Comparison of ENCODE assay signal across 20 cellular contexts in genomic region chr1:93813076-93813475, GRCh38.
DNase-seq lines count a peak whose midpoint lies in the region; ATAC-seq, FAIRE-seq and TF ChIP-seq lines count a peak whose summit lies in the region.
"Had no signal": no experiment of that assay in that cellular context is flagged by ENCODE, and none has a peak within 500 bp of the region (broad histone marks: within the 10 kb centered on the region; RNA-seq: fewer than 3 reads in every experiment).

No MANE protein-coding gene starts in this region.

- intact Hi-C loops in HepG2 (cut with micrococcal nuclease; ENCODE audit: unreplicated experiment) (loop anchor here (1.0 to 5.0 kb wide), 2 partner anchors 56 to 133 kb away; no protein-coding TSS in a partner anchor), sigmoid colon (cut with DNase I) (loop anchor here (2.0 kb wide), 1 partner anchor 132 kb away; the partner anchor contains the start of gene BCAR3)

- DNase-seq in bronchial epithelial cell (ENCODE audit: low read depth) (peak; percentile 62), HepG2 (ENCODE audit: low spot score) (peak; percentile 40), ureter (ENCODE audit: low spot score) (no peak), 8988T (no peak), sigmoid colon (no peak)
- DNase-seq: activated CD4-positive, alpha-beta memory T cell treated with anti-CD3 and anti-CD28 coated beads, Interleukin-2, amount 10 ng/mL, durations not matched to agents 7 days and 5 days; activated naive CD8-positive, alpha-beta T cell treated with anti-CD3 and anti-CD28 coated beads, Interleukin-2, amount 10 ng/mL, durations not matched to agents 7 days and 5 days; activated T-cell treated with anti-CD3 and anti-CD28 coated beads, Interleukin-2, amount 50 U/mL, for 72 hours; central memory CD4-positive, alpha-beta T cell; EL; HCEC 1CT; NCI-H1417 treated with DMSO at 0.1 percent for 48 hours; NCI-H345; stimulated activated CD4-positive, alpha-beta T cell treated with anti-CD3 and anti-CD28 coated beads, Interleukin-4, amount 100 ng/mL, for 4 hours had no signal

- no peak overlapping the region; the same call in 1 of the 2 replicates for H3K4me2 ChIP-seq in HepG2 (ENCODE audit: low read depth, low read length)
- H3K4me2 ChIP-seq: KMS-11 had no signal

- H3K4me3 ChIP-seq in ACC112 (ENCODE audit: low read depth, low read length) = no peak overlapping the region
- no peak overlapping the region for H3K4me3 ChIP-seq in bronchial epithelial cell (ENCODE audit: low read depth, low read length)
- H3K4me3 ChIP-seq in HepG2 (replicated peaks in 1 of 3; ENCODE audit: insufficient read depth in 1 of 3, low read depth in 2 of 3, low read length in 3 of 3) = no peak overlapping the region
- no peak overlapping the region for H3K4me3 ChIP-seq in sigmoid colon
- H3K4me3 ChIP-seq: tibial nerve had no signal

- H3K79me2 ChIP-seq in ACC112 (ENCODE audit: control insufficient read depth, insufficient read depth, low read length, unreplicated experiment) (no peaks in the 10 kb centered on the region), HepG2 (ENCODE audit: insufficient read depth, low read length) (no peaks in the 10 kb centered on the region)

- WGBS in HepG2 (ENCODE audit: low lambda C conversion rate) = 28% methylated on average over 2 of the region's 2 CpGs
- 63 to 87% methylated on average over 2 of the region's 2 CpGs for WGBS in sigmoid colon, 2 donors

- H3K4me1 ChIP-seq in ACC112 (ENCODE audit: control insufficient read depth, insufficient read depth, low read length, unreplicated experiment) (peaks cover 50% of the 10 kb centered on the region), HepG2 (ENCODE audit: insufficient read depth, low read length) (peaks cover 30% of the 10 kb centered on the region), sigmoid colon (peaks cover 0 to 20% (median 16%) of the 10 kb centered on the region in 4 donors)

- TF ChIP-seq POLR2A in HepG2 (IDR thresholded peaks at IDR 0.05; ENCODE audit: insufficient read depth in 1 of 2, low read depth in 2 of 2, low read length in 2 of 2) (no peak), sigmoid colon (IDR thresholded peaks at IDR 0.05) (no peak)

- H2AFZ ChIP-seq in ACC112 (ENCODE audit: low read length, unreplicated experiment) (peak overlapping the region; percentile 37), HepG2 (ENCODE audit: low read length) (peak overlapping the region; percentile 37)

- TF ChIP-seq CTCF in bronchial epithelial cell (IDR thresholded peaks at IDR 0.05; ENCODE audit: insufficient read depth, low read length, severe bottlenecking) (no peak), HepG2 (CRISPR knock-in tag; IDR thresholded peaks at IDR 0.05) (peak; percentile 48), sigmoid colon (IDR thresholded peaks at IDR 0.05) (no peak)

- H3K36me3 ChIP-seq in ACC112 (ENCODE audit: insufficient read depth, low read length) = no peaks in the 10 kb centered on the region
- H3K36me3 ChIP-seq in bronchial epithelial cell (ENCODE audit: control insufficient read depth, insufficient read depth, low read length) = no peaks in the 10 kb centered on the region
- no peaks in the 10 kb centered on the region for H3K36me3 ChIP-seq in HepG2 (replicated peaks in 1 of 2; ENCODE audit: control insufficient read depth in 1 of 2, insufficient read depth in 2 of 2, low read length in 2 of 2)
- H3K36me3 ChIP-seq in sigmoid colon = no peaks in the 10 kb centered on the region
- H3K36me3 ChIP-seq: tibial nerve had no signal

- no peaks in the 10 kb centered on the region for H3K27me3 ChIP-seq in ACC112 (ENCODE audit: insufficient read depth, low read length)
- H3K27me3 ChIP-seq in bronchial epithelial cell (ENCODE audit: control insufficient read depth, insufficient read depth, low read length) = no peaks in the 10 kb centered on the region
- no peaks in the 10 kb centered on the region for H3K27me3 ChIP-seq in HepG2 (ENCODE audit: control insufficient read depth in 1 of 2, insufficient read depth in 2 of 2, low read length in 2 of 2)
- H3K27me3 ChIP-seq in sigmoid colon = no peaks in the 10 kb centered on the region
- H3K27me3 ChIP-seq: tibial nerve had no signal

- no peak overlapping the region for H3K9ac ChIP-seq in HepG2 (ENCODE audit: insufficient read depth, low read depth, low read length)
- H3K9ac ChIP-seq: KMS-11 had no signal

- FAIRE-seq in bronchial epithelial cell (lab: Jason Lieb, UNC) (no peak), HepG2 (lab: Jason Lieb, UNC) (peak; percentile 65)

- TF ChIP-seq EP300 in Ishikawa (IDR thresholded peaks at IDR 0.05; ENCODE audit: borderline replicate concordance) (no peak), HepG2 (IDR thresholded peaks at IDR 0.05; ENCODE audit: low read depth in 2 of 2, low read length in 2 of 2) (peak in 1 of 2 experiments; percentile 14; a peak in 1 of 4 replicates), HepG2 (CRISPR knock-in tag; IDR thresholded peaks at IDR 0.05; ENCODE audit: borderline replicate concordance) (no peak), sigmoid colon (IDR thresholded peaks at IDR 0.05) (no peak)

- ATAC-seq in HepG2 (peak; percentile 73), HG03108 (IDR thresholded peaks at IDR 0.05; ENCODE audit: unreplicated experiment) (no peak)
- ATAC-seq: activated T-cell treated with anti-CD3 and anti-CD28 coated beads, Interleukin-2, amount 50 U/mL, for 72 hours had no signal

- no peaks in the 10 kb centered on the region for H4K20me1 ChIP-seq in HepG2 (ENCODE audit: insufficient read depth, low read length)

- in situ Hi-C loops in HepG2 (cut with HindIII; ENCODE audit: extremely low pct_ligation_motif_present, low pct_unique_long_range_greater_than_20kb) = loop anchor here (5.0 kb wide), 1 partner anchor 186 kb away; no protein-coding TSS in a partner anchor

- POLR2A ChIA-PET in HepG2 (lab: Yijun Ruan, JAX) = interaction anchor here (0.7 to 2.7 kb wide), 8 partner anchors 15 to 196 kb away, joined by 3 to 11 read pairs (median 4); no protein-coding TSS in a partner anchor

- no TSS peak for BruUV-seq in HepG2 (replicated peaks; lab: Mats Ljungman, UMichigan)

- H3K9me3 ChIP-seq in HepG2 (ENCODE audit: low read length) (peaks cover 5% of the 10 kb centered on the region), sigmoid colon (no peaks in the 10 kb centered on the region)

- peak; percentile 39 for TF ChIP-seq RAD21 in Ishikawa (IDR thresholded peaks at IDR 0.05; ENCODE audit: low read depth)
- peak; percentile 37; the same call in 1 of the 2 replicates for TF ChIP-seq RAD21 in HepG2 (CRISPR knock-in tag; IDR thresholded peaks at IDR 0.05)

- peak overlapping the region; percentile 45 for H3K27ac ChIP-seq in ACC112 (ENCODE audit: low read depth, low read length)
- no peak overlapping the region for H3K27ac ChIP-seq in HepG2 (ENCODE audit: extremely low read length, insufficient read depth, low read length)
- no peak overlapping the region for H3K27ac ChIP-seq in sigmoid colon
- H3K27ac ChIP-seq: KMS-11, VCaP had no signal

- CTCF ChIA-PET in HepG2 (lab: Yijun Ruan, JAX; ENCODE audit: low intra/inter-chr PET ratio, low total read pairs) = interaction anchor here (0.7 to 7.1 kb wide), 4 partner anchors 31 to 508 kb away, joined by 3 to 89 read pairs (median 4); no protein-coding TSS in a partner anchor

TF ChIP-seq in Ishikawa, 13 proteins besides CTCF, POLR2A, EP300 and RAD21 (continues in another document):
- TF ChIP-seq TCF12 (IDR thresholded peaks at IDR 0.05; ENCODE audit: low read depth) = no peak
- no peak for TF ChIP-seq NFIC (IDR thresholded peaks at IDR 0.05)
- TF ChIP-seq YY1 (IDR thresholded peaks at IDR 0.05; ENCODE audit: low read depth) = no peak

TF ChIP-seq in HepG2, 621 proteins besides CTCF, POLR2A, EP300 and RAD21 (continues in another document):
- TF ChIP-seq, protein P1, sequence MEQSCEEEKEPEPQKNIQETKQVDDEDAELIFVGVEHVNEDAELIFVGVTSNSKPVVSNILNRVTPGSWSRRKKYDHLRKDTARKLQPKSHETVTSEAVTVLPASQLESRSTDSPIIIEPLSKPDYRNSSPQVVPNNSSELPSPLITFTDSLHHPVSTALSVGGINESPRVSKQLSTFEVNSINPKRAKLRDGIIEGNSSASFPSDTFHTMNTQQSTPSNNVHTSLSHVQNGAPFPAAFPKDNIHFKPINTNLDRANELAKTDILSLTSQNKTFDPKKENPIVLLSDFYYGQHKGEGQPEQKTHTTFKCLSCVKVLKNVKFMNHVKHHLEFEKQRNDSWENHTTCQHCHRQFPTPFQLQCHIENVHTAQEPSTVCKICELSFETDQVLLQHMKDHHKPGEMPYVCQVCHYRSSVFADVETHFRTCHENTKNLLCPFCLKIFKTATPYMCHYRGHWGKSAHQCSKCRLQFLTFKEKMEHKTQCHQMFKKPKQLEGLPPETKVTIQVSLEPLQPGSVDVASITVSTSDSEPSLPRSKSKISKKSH (CRISPR knock-in tag; IDR thresholded peaks at IDR 0.05; ENCODE audit: borderline replicate concordance) = no peak
- TF ChIP-seq KLF12 (CRISPR knock-in tag; IDR thresholded peaks at IDR 0.05; ENCODE audit: borderline replicate concordance) (no peak), TSC22D2 (CRISPR knock-in tag; IDR thresholded peaks at IDR 0.05; ENCODE audit: borderline replicate concordance) (no peak), KDM6A (CRISPR knock-in tag; IDR thresholded peaks at IDR 0.05; ENCODE audit: low read depth) (no peak), RARA (CRISPR knock-in tag; IDR thresholded peaks at IDR 0.05) (peak; percentile 17; the same call in 1 of the 2 replicates), ZNF281 (CRISPR knock-in tag; IDR thresholded peaks at IDR 0.05; ENCODE audit: borderline replicate concordance) (0 out of 2 replicates have a peak, but pooled peaks have one; percentile 31)

Comparison
In these comparisons a context has a peak if more than half of its experiments do, and no peak if none do; other contexts are left out.
1. DNase-seq: peak in bronchial epithelial cell (single experiment) and HepG2 (single experiment); none in ureter (single experiment), 8988T (single experiment) and sigmoid colon (single experiment).